In the genomic region with DNA sequence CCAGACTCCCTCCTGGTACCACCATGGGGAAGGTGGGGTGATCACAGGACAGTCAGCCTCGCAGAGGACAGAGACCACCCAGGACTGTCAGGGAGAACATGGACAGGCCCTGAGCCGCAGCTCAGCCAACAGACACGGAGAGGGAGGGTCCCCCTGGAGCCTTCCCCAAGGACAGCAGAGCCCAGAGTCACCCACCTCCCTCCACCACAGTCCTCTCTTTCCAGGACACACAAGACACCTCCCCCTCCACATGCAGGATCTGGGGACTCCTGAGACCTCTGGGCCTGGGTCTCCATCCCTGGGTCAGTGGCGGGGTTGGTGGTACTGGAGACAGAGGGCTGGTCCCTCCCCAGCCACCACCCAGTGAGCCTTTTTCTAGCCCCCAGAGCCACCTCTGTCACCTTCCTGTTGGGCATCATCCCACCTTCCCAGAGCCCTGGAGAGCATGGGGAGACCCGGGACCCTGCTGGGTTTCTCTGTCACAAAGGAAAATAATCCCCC, we compare ENCODE assay signal across 28 cellular contexts. TPM values are rescaled to one million over a fixed set of nuclear protein-coding genes. Genes with fewer than 3 reads are reported as not detected.
DNase-seq lines count a peak whose midpoint lies in the region; ATAC-seq and TF ChIP-seq lines count a peak whose summit lies in the region.
"Had no signal": no experiment of that assay in that cellular context is flagged by ENCODE, and none has a peak within 500 bp of the region (broad histone marks: within the 10 kb centered on the region; RNA-seq: fewer than 3 reads in every experiment).

No MANE protein-coding gene starts in this region.

- H3K27ac ChIP-seq in colonic mucosa (peak overlapping the region; percentile 75), mucosa of rectum (ENCODE audit: low read depth in 2 of 2, low read length in 2 of 2) (peak overlapping the region; percentile 86 to 89)
- H3K27ac ChIP-seq: KMS-11, PC-9 had no signal

- no peak overlapping the region for H3K27ac Mint-ChIP-seq in activated T-cell treated with anti-CD3 and anti-CD28 coated beads, Interleukin-2, amount 50 U/mL, for 24 hours
- H3K27ac Mint-ChIP-seq in activated T-cell treated with anti-CD3 and anti-CD28 coated beads, Interleukin-2, amount 50 U/mL, for 72 hours = no peak overlapping the region
- H3K27ac Mint-ChIP-seq: HFFc6, IgD-negative memory B cell had no signal

- no peaks in the 10 kb centered on the region for H3K36me3 Mint-ChIP-seq in activated T-cell treated with anti-CD3 and anti-CD28 coated beads, Interleukin-2, amount 50 U/mL, for 24 hours (ENCODE audit: low read depth)
- no peaks in the 10 kb centered on the region for H3K36me3 Mint-ChIP-seq in activated T-cell treated with anti-CD3 and anti-CD28 coated beads, Interleukin-2, amount 50 U/mL, for 72 hours (ENCODE audit: insufficient read depth in 2 of 2)
- H3K36me3 Mint-ChIP-seq: CD14-positive monocyte; CD8-positive, alpha-beta memory T cell; IgD-negative memory B cell had no signal

- peak; percentile 23 for DNase-seq in activated T-cell treated with anti-CD3 and anti-CD28 coated beads, Interleukin-2, amount 50 U/mL, for 24 hours
- DNase-seq in activated T-cell treated with anti-CD3 and anti-CD28 coated beads, Interleukin-2, amount 50 U/mL, for 72 hours = no peak
- DNase-seq in colonic mucosa (no peak), hepatic stellate cell (ENCODE audit: low spot score) (no peak), cardiac septum (ENCODE audit: low spot score) (no peak)
- DNase-seq: 8988T; ACHN; BE2C; CD8-positive, alpha-beta memory T cell; DMS 273 treated with DMSO at 0.1 percent for 48 hours; DMS79; EL; GDM1; GOT3; HFFc6; MM.1S; NCI-H446 treated with DMSO at 0.1 percent for 48 hours; NCI-H526 treated with DMSO at 0.1 percent for 48 hours; PC-9 had no signal

- no peak for ATAC-seq in activated T-cell treated with anti-CD3 and anti-CD28 coated beads, Interleukin-2, amount 50 U/mL, for 72 hours (replicated peaks in 1 of 2)
- ATAC-seq in HG03025 (IDR thresholded peaks at IDR 0.05; ENCODE audit: low FRiP score, unreplicated experiment) = no peak
- ATAC-seq: GM12878, Right ventricle myocardium inferior had no signal

- TF ChIP-seq CTCF in colonic mucosa (IDR thresholded peaks at IDR 0.05) = no peak

- H3K4me3 ChIP-seq in colonic mucosa (peak overlapping the region; percentile 63), mucosa of rectum (ENCODE audit: low read length in 2 of 2) (peak overlapping the region; percentile 85 to 92)
- H3K4me3 ChIP-seq: GM12878, HAP-1, PC-9 had no signal

- H3K27me3 ChIP-seq in colonic mucosa = no peaks in the 10 kb centered on the region
- peaks cover 0 to 5% of the 10 kb centered on the region in 2 donors for H3K27me3 ChIP-seq in mucosa of rectum (ENCODE audit: control insufficient read depth in 2 of 2, insufficient read depth in 2 of 2, low read length in 2 of 2)

- peaks cover 63% of the 10 kb centered on the region for H3K27me3 Mint-ChIP-seq in activated T-cell treated with anti-CD3 and anti-CD28 coated beads, Interleukin-2, amount 50 U/mL, for 24 hours
- H3K27me3 Mint-ChIP-seq in activated T-cell treated with anti-CD3 and anti-CD28 coated beads, Interleukin-2, amount 50 U/mL, for 72 hours (ENCODE audit: low read depth) = peaks cover 57% of the 10 kb centered on the region

- no peak overlapping the region for H3K4me3 Mint-ChIP-seq in activated T-cell treated with anti-CD3 and anti-CD28 coated beads, Interleukin-2, amount 50 U/mL, for 24 hours
- H3K4me3 Mint-ChIP-seq in activated T-cell treated with anti-CD3 and anti-CD28 coated beads, Interleukin-2, amount 50 U/mL, for 72 hours = no peak overlapping the region
- H3K4me3 Mint-ChIP-seq: CD14-positive monocyte, HFFc6 had no signal

- H3K9me3 ChIP-seq in colonic mucosa = no peaks in the 10 kb centered on the region
- no peaks in the 10 kb centered on the region for H3K9me3 ChIP-seq in mucosa of rectum (ENCODE audit: control insufficient read depth in 2 of 2, low read length in 2 of 2)
- H3K9me3 ChIP-seq: BE2C, HAP-1 had no signal

- peaks cover 5% of the 10 kb centered on the region for H3K4me1 Mint-ChIP-seq in activated T-cell treated with anti-CD3 and anti-CD28 coated beads, Interleukin-2, amount 50 U/mL, for 24 hours (ENCODE audit: low read depth)
- peaks cover 7% of the 10 kb centered on the region for H3K4me1 Mint-ChIP-seq in activated T-cell treated with anti-CD3 and anti-CD28 coated beads, Interleukin-2, amount 50 U/mL, for 72 hours (ENCODE audit: low read depth)

- H3K36me3 ChIP-seq in colonic mucosa (no peaks in the 10 kb centered on the region), mucosa of rectum (ENCODE audit: control insufficient read depth in 2 of 2, insufficient read depth in 2 of 2, low read length in 2 of 2) (peaks cover 22 to 28% of the 10 kb centered on the region in 2 donors)
- H3K36me3 ChIP-seq: BE2C, HAP-1 had no signal

- H3K4me1 ChIP-seq in colonic mucosa (peaks cover 7% of the 10 kb centered on the region), mucosa of rectum (ENCODE audit: control insufficient read depth in 2 of 2, insufficient read depth in 2 of 2, low read length in 2 of 2) (peaks cover 21 to 31% of the 10 kb centered on the region in 2 donors)
- H3K4me1 ChIP-seq: BE2C, HAP-1 had no signal

- peak overlapping the region; percentile 12 to 94 for H3K9ac ChIP-seq in colonic mucosa (ENCODE audit: low read depth in 2 of 2, low read length in 2 of 2)
- H3K9ac ChIP-seq in mucosa of rectum (ENCODE audit: low read depth in 1 of 2, low read length in 2 of 2) = peak overlapping the region; percentile 47 to 79
- H3K9ac ChIP-seq: KMS-11 had no signal

- intact Hi-C loops in colonic mucosa (cut with DNase I) (loop anchor here (2.0 kb wide), 1 partner anchor 39 kb away; no protein-coding TSS in a partner anchor), cardiac septum (cut with DNase I) (no loop called here)

- no peaks in the 10 kb centered on the region for H3K9me3 Mint-ChIP-seq in activated T-cell treated with anti-CD3 and anti-CD28 coated beads, Interleukin-2, amount 50 U/mL, for 24 hours
- H3K9me3 Mint-ChIP-seq in activated T-cell treated with anti-CD3 and anti-CD28 coated beads, Interleukin-2, amount 50 U/mL, for 72 hours = no peaks in the 10 kb centered on the region
- H3K9me3 Mint-ChIP-seq: CD14-positive monocyte; CD8-positive, alpha-beta memory T cell; HFFc6 had no signal

RNA-seq across cellular contexts. Expression of gene CEACAM5, which starts 0.5 kb away (rescaled TPM):
- total RNA-seq in activated T-cell treated with anti-CD3 and anti-CD28 coated beads, Interleukin-2, amount 50 U/mL, for 72 hours = not detected
- total RNA-seq in colonic mucosa (1,000 to 10,000 TPM; 2,196 to 2,217 TPM), cardiac septum (0.19 TPM)
- total RNA-seq: CD8-positive, alpha-beta memory T cell; Right ventricle myocardium inferior; RPMI7951 had no signal

RNA-seq across cellular contexts. Expression of gene CEACAM7, which starts 19.9 kb away (rescaled TPM):
- not detected for total RNA-seq in activated T-cell treated with anti-CD3 and anti-CD28 coated beads, Interleukin-2, amount 50 U/mL, for 72 hours
- 100 to 1,000 TPM; 329 to 919 TPM for total RNA-seq in colonic mucosa
- total RNA-seq in cardiac septum = not detected
- total RNA-seq: CD8-positive, alpha-beta memory T cell; GM12878; HFFc6; PC-9; Right ventricle myocardium inferior; RPMI7951 had no signal

RNA-seq across cellular contexts. Expression of gene CEACAM6, which starts 47.4 kb away (rescaled TPM):
- not detected for total RNA-seq in activated T-cell treated with anti-CD3 and anti-CD28 coated beads, Interleukin-2, amount 50 U/mL, for 72 hours
- 100 to 1,000 TPM; 260 to 655 TPM for total RNA-seq in colonic mucosa
- 0.16 TPM for total RNA-seq in cardiac septum
- total RNA-seq: CD8-positive, alpha-beta memory T cell; HFFc6; Right ventricle myocardium inferior; RPMI7951 had no signal

Comparison
In these comparisons a context has a peak if more than half of its experiments do, and no peak if none do; other contexts are left out.
1. RNA of gene CEACAM5, which starts 0.5 kb away (total RNA-seq): 2,196 to 2,217 TPM in colonic mucosa; 0.19 TPM in cardiac septum (single experiment) and not detected in activated T-cell treated with anti-CD3 and anti-CD28 coated beads, Interleukin-2, amount 50 U/mL, for 72 hours; every median in the first group is over 1,000 times any median in the second.
2. RNA of gene CEACAM7, which starts 19.9 kb away (total RNA-seq): 329 to 919 TPM in colonic mucosa; not detected in cardiac septum (single experiment) and not detected in activated T-cell treated with anti-CD3 and anti-CD28 coated beads, Interleukin-2, amount 50 U/mL, for 72 hours; every median in the first group is over 100 times any median in the second.
3. RNA of gene CEACAM6, which starts 47.4 kb away (total RNA-seq): 260 to 655 TPM in colonic mucosa; 0.16 TPM in cardiac septum (single experiment) and not detected in activated T-cell treated with anti-CD3 and anti-CD28 coated beads, Interleukin-2, amount 50 U/mL, for 72 hours; every median in the first group is over 100 times any median in the second.